In the genomic region with DNA sequence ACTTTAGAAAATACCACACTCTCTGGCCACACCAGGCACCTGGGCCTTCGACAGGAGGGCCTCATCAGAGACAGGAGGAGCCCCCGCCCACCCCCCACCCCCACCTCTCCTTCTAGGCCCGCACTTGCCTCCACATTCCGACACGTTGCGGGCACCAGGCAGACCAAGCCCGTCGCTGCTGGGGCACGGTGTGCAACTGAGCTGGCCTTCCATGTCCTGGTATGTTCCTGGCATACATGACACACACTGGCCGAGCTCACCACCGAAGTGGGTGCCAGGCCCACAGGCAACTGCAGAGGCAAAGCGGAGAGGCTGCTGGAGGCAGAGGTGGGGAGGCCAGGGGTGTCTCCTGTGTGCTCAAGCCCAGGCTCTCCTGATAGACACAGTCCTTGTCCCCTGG, we compare ENCODE assay signal across 22 cellular contexts. TPM values are rescaled to one million over a fixed set of nuclear protein-coding genes. Genes with fewer than 3 reads are reported as not detected.
A peak's percentile ranks its signal among the peaks of the same experiment; 100 is the strongest.
DNase-seq lines count a peak whose midpoint lies in the region; ATAC-seq, FAIRE-seq and TF ChIP-seq lines count a peak whose summit lies in the region.
"Had no signal": no experiment of that assay in that cellular context is flagged by ENCODE, and none has a peak within 500 bp of the region (broad histone marks: within the 10 kb centered on the region; RNA-seq: fewer than 3 reads in every experiment).

No MANE protein-coding gene starts in this region.

- no peak overlapping the region for H2AK5ac ChIP-seq in H1 (ENCODE audit: low read depth, low read length)
- H2AK5ac ChIP-seq in mesendoderm (ENCODE audit: low read length) = no peak overlapping the region
- no peak overlapping the region for H2AK5ac ChIP-seq in neuronal stem cell (ENCODE audit: low read depth, low read length)

- no peak for FAIRE-seq in H1 (lab: Jason Lieb, UNC)
- FAIRE-seq: A204.1, G401.6, GM12891 had no signal

- H3K14ac ChIP-seq in H1 (ENCODE audit: insufficient read length) (no peak overlapping the region), neuronal stem cell (ENCODE audit: low read length) (no peak overlapping the region)

- no peak for ATAC-seq in Right ventricle myocardium superior (ENCODE audit: poor library complexity)
- no peak for ATAC-seq in HG02885 (IDR thresholded peaks at IDR 0.05; ENCODE audit: poor library complexity, unreplicated experiment)
- no peak for ATAC-seq in GM18909 (IDR thresholded peaks at IDR 0.05; ENCODE audit: poor library complexity, unreplicated experiment)

- H3K79me2 ChIP-seq in H1 (ENCODE audit: control insufficient read depth in 1 of 2, insufficient read depth in 2 of 2, low read length in 2 of 2) (no peaks in the 10 kb centered on the region), mesendoderm (ENCODE audit: control insufficient read depth, insufficient read depth, low read length) (no peaks in the 10 kb centered on the region)

- H3K27me3 ChIP-seq in cardiac muscle cell (no peaks in the 10 kb centered on the region), H1 (replicated peaks in 1 of 4; ENCODE audit: control insufficient read depth in 3 of 4, extremely low read depth in 1 of 4, insufficient read depth in 3 of 4, low read length in 3 of 4) (no peaks in the 10 kb centered on the region), mesendoderm (ENCODE audit: insufficient read depth, low read length, poor library complexity) (no peaks in the 10 kb centered on the region), neuronal stem cell (ENCODE audit: control insufficient read depth in 3 of 3, insufficient read depth in 3 of 3, low read depth in 1 of 3, low read length in 3 of 3) (peaks cover 0 to 17% (median 0%) of the 10 kb centered on the region in 3 experiments)
- H3K27me3 ChIP-seq: BE2C, BLaER1 had no signal

- CTCF ChIA-PET in H1 (lab: Charles Lee; ENCODE audit: partially characterized antibody) = interaction anchor here (1.6 to 16.7 kb wide), 2 partner anchors 14 to 18 kb away, joined by 4 to 186 read pairs; no protein-coding TSS in a partner anchor

- H2BK20ac ChIP-seq in H1 (ENCODE audit: low read length) = no peak overlapping the region

- no peaks in the 10 kb centered on the region for H3K36me3 ChIP-seq in cardiac muscle cell
- no peaks in the 10 kb centered on the region for H3K36me3 ChIP-seq in H1 (ENCODE audit: control insufficient read depth in 2 of 4, insufficient read depth in 4 of 4, low read length in 3 of 4)
- H3K36me3 ChIP-seq in mesendoderm (ENCODE audit: control insufficient read depth, insufficient read depth, low read length) = no peaks in the 10 kb centered on the region
- H3K36me3 ChIP-seq in neuronal stem cell (replicated peaks in 1 of 2; ENCODE audit: control insufficient read depth in 2 of 2, insufficient read depth in 2 of 2, low read length in 2 of 2) = peaks cover 0 to 47% of the 10 kb centered on the region in 2 donors
- H3K36me3 ChIP-seq: BLaER1 had no signal

- TF ChIP-seq RAD21 in H1 (IDR thresholded peaks at IDR 0.05 in 1 of 2, conservative IDR thresholded peaks at IDR 0.05 in 1 of 2; ENCODE audit: low read depth in 2 of 2, low read length in 2 of 2) = no peak

- no peaks in the 10 kb centered on the region for H3K23me2 ChIP-seq in H1 (ENCODE audit: low read depth, low read length)

- H3K56ac ChIP-seq in H1 (replicated peaks; ENCODE audit: insufficient read length, low read depth, low read length) (no peak overlapping the region), mesendoderm (ENCODE audit: low read length) (peak overlapping the region; percentile 7)

- H3K4me2 ChIP-seq in H1 (ENCODE audit: insufficient read depth in 1 of 2, low read depth in 2 of 2, low read length in 2 of 2) (no peak overlapping the region), mesendoderm (ENCODE audit: low read length) (no peak overlapping the region), neuronal stem cell (ENCODE audit: insufficient read depth, low read length, poor library complexity, severe bottlenecking) (no peak overlapping the region)

- H3K27ac ChIP-seq in cardiac muscle cell (peak overlapping the region; percentile 94), H1 (ENCODE audit: low read depth, low read length) (no peak overlapping the region), mesendoderm (ENCODE audit: low read depth, low read length) (no peak overlapping the region), neuronal stem cell (replicated peaks; ENCODE audit: low read length) (no peak overlapping the region)
- H3K27ac ChIP-seq: BLaER1 had no signal

- H4K5ac ChIP-seq in H1 (ENCODE audit: insufficient read length, low read depth, low read length) = no peak overlapping the region
- H4K5ac ChIP-seq in mesendoderm (ENCODE audit: low read length) = no peak overlapping the region

- POLR2A ChIA-PET in H1 (lab: Charles Lee; ENCODE audit: partially characterized antibody) = interaction anchor here (0.9 to 1.2 kb wide), 2 partner anchors 12 to 15 kb away, joined by 4 to 5 read pairs; no protein-coding TSS in a partner anchor

- H3K4me3 ChIP-seq in cardiac muscle cell (no peak overlapping the region), H1 (ENCODE audit: extremely low read depth in 1 of 4, insufficient read depth in 2 of 4, low read depth in 3 of 4, low read length in 4 of 4) (no peak overlapping the region), mesendoderm (ENCODE audit: low read length) (no peak overlapping the region), neuronal stem cell (ENCODE audit: low read length in 2 of 2) (no peak overlapping the region)
- H3K4me3 ChIP-seq: BLaER1 had no signal

- H3K23ac ChIP-seq in H1 (ENCODE audit: insufficient read length) = no peak overlapping the region
- H3K23ac ChIP-seq in mesendoderm (ENCODE audit: low read length) = no peak overlapping the region
- H3K23ac ChIP-seq in neuronal stem cell (ENCODE audit: low read depth, low read length, poor library complexity) = no peak overlapping the region

- no peak overlapping the region for H2BK5ac ChIP-seq in H1 (ENCODE audit: low read depth, low read length)
- H2BK5ac ChIP-seq in mesendoderm (ENCODE audit: low read length) = no peak overlapping the region
- no peak overlapping the region for H2BK5ac ChIP-seq in neuronal stem cell (ENCODE audit: low read length)

- no peak for TF ChIP-seq CTCF in cardiac muscle cell (IDR thresholded peaks at IDR 0.05; ENCODE audit: low read depth, low read length)
- no peak for TF ChIP-seq CTCF in H1 (IDR thresholded peaks at IDR 0.05; ENCODE audit: control extremely low read depth in 1 of 3, insufficient read depth in 1 of 3, low read depth in 1 of 3, low read length in 3 of 3)

- H3K4ac ChIP-seq in H1 (replicated peaks; ENCODE audit: insufficient read length, low read depth, low read length) = no peak overlapping the region
- no peak overlapping the region for H3K4ac ChIP-seq in mesendoderm (ENCODE audit: low read depth, low read length)
- H3K4ac ChIP-seq in neuronal stem cell (ENCODE audit: low read length) = no peak overlapping the region

- H4K8ac ChIP-seq in H1 (ENCODE audit: extremely low read depth, insufficient read depth, low read length) = no peak overlapping the region; the same call in 1 of the 2 replicates
- no peak overlapping the region for H4K8ac ChIP-seq in mesendoderm (ENCODE audit: low read depth, low read length)
- no peak overlapping the region for H4K8ac ChIP-seq in neuronal stem cell (ENCODE audit: low read depth, low read length)

- no peak for TF ChIP-seq EP300 in H1 (IDR thresholded peaks at IDR 0.05; ENCODE audit: borderline replicate concordance in 1 of 2, low read depth in 2 of 2, low read length in 2 of 2)

- no peak for TF ChIP-seq POLR2A in H1 (IDR thresholded peaks at IDR 0.05; ENCODE audit: control extremely low read depth in 1 of 2, low read depth in 2 of 2, low read length in 2 of 2)

- H2BK120ac ChIP-seq in H1 (replicated peaks; ENCODE audit: low read depth, low read length) (no peak overlapping the region), mesendoderm (ENCODE audit: low read depth, low read length) (no peak overlapping the region), neuronal stem cell (ENCODE audit: low read depth, low read length) (no peak overlapping the region)

- H2BK12ac ChIP-seq in H1 (ENCODE audit: low read depth, low read length) (0 out of 2 replicates have a peak overlapping the region, but pooled peaks have one; percentile 17), neuronal stem cell (ENCODE audit: low read length) (no peak overlapping the region)

- H2AFZ ChIP-seq in H1 (ENCODE audit: low read length) (no peak overlapping the region), neuronal stem cell (ENCODE audit: low read length) (no peak overlapping the region)

- H3K79me1 ChIP-seq in H1 (ENCODE audit: low read depth, low read length) (no peaks in the 10 kb centered on the region), mesendoderm (ENCODE audit: low read length) (no peaks in the 10 kb centered on the region), neuronal stem cell (ENCODE audit: low read depth, low read length) (peaks cover 2% of the 10 kb centered on the region)

- peaks cover 24% of the 10 kb centered on the region for H3K4me1 ChIP-seq in cardiac muscle cell (ENCODE audit: low read depth)
- H3K4me1 ChIP-seq in H1 (replicated peaks in 1 of 4; ENCODE audit: control insufficient read depth in 3 of 4, insufficient read depth in 4 of 4, low read length in 3 of 4) = peaks cover 0 to 20% (median 10%) of the 10 kb centered on the region in 4 experiments; a peak in 5 of 7 replicates
- H3K4me1 ChIP-seq in mesendoderm (ENCODE audit: control insufficient read depth, low read depth, low read length) = no peaks in the 10 kb centered on the region
- H3K4me1 ChIP-seq in neuronal stem cell (ENCODE audit: control insufficient read depth in 2 of 2, insufficient read depth in 1 of 2, low read depth in 1 of 2, low read length in 2 of 2) = peaks cover 4 to 5% of the 10 kb centered on the region in 2 donors
- H3K4me1 ChIP-seq: BE2C had no signal

- DNase-seq in cardiac muscle cell (ENCODE audit: low read depth in 1 of 2, low spot score in 1 of 2) (no peak), Right ventricle myocardium superior (no peak), H1 (ENCODE audit: low read depth in 1 of 2, low spot score in 2 of 2) (no peak), mesendoderm (no peak), neuronal stem cell (ENCODE audit: low spot score) (no peak), NCI-H774 (lab: John Stamatoyannopoulos, UW) (no peak)
- DNase-seq: 8988T; ACHN; BE2C; C1 segment of cervical spinal cord; CD4-positive, alpha-beta memory T cell; CD4-positive, CD25-positive, alpha-beta regulatory T cell; CD8-positive, alpha-beta memory T cell; COR-L47; DMS79 treated with DMSO at 0.1 percent for 48 hours; GF-D8 had no signal

- intact Hi-C loops in Right ventricle myocardium superior (cut with DNase I) = no loop called here

- H3K9ac ChIP-seq in H1 (replicated peaks in 1 of 4; ENCODE audit: extremely low read depth in 1 of 4, low read depth in 3 of 4, low read length in 3 of 4) (no peak overlapping the region), mesendoderm (ENCODE audit: low read length) (no peak overlapping the region), neuronal stem cell (ENCODE audit: low read depth, low read length, poor library complexity) (peak overlapping the region; percentile 88)

- 90% methylated on average over 12 of the region's 12 CpGs; no CpG with 5 or more reads in 1 of the 2 experiments for WGBS in H1 (ENCODE audit: extremely low coverage in 1 of 2, insufficient coverage in 1 of 2, insufficient read length in 1 of 2, insufficient replicate concordance in 2 of 2, low coverage in 1 of 2, low lambda C conversion rate in 2 of 2, missing lambda C conversion rate in 1 of 2), 2 experiments
- no CpG with 5 or more reads among the region's 12 CpGs for WGBS in mesendoderm (ENCODE audit: extremely low coverage, insufficient coverage, low lambda C conversion rate)
- no CpG with 5 or more reads among the region's 12 CpGs for WGBS in neuronal stem cell (ENCODE audit: extremely low coverage in 2 of 2, insufficient read length in 2 of 2, insufficient replicate concordance in 1 of 2), 2 donors

- H2BK15ac ChIP-seq in H1 (ENCODE audit: low read length) = no peak overlapping the region
- no peak overlapping the region for H2BK15ac ChIP-seq in mesendoderm (replicated peaks; ENCODE audit: low read depth)
- H2BK15ac ChIP-seq in neuronal stem cell (ENCODE audit: low read length) = no peak overlapping the region

- H4K91ac ChIP-seq in H1 (replicated peaks; ENCODE audit: insufficient read length, low read length) = no peak overlapping the region
- no peak overlapping the region for H4K91ac ChIP-seq in neuronal stem cell (ENCODE audit: low read depth, low read length, poor library complexity)

- peaks cover 0 to 2% of the 10 kb centered on the region in 2 experiments for H4K20me1 ChIP-seq in H1 (replicated peaks in 1 of 2; ENCODE audit: control insufficient read depth in 1 of 2, insufficient read depth in 2 of 2, low read length in 2 of 2)
- H4K20me1 ChIP-seq: BLaER1 had no signal

- no peak overlapping the region for H3K18ac ChIP-seq in H1 (ENCODE audit: extremely low read depth, low read length)
- H3K18ac ChIP-seq in mesendoderm (ENCODE audit: low read length) = no peak overlapping the region
- peak overlapping the region; percentile 17 for H3K18ac ChIP-seq in neuronal stem cell (ENCODE audit: low read length)

- H3K9me3 ChIP-seq in cardiac muscle cell (ENCODE audit: low read depth) (no peaks in the 10 kb centered on the region), H1 (ENCODE audit: insufficient read depth in 2 of 2, low read depth in 1 of 2, low read length in 1 of 2) (no peaks in the 10 kb centered on the region), neuronal stem cell (replicated peaks in 1 of 2; ENCODE audit: control insufficient read depth in 2 of 2, insufficient read depth in 1 of 2, low read depth in 1 of 2, low read length in 2 of 2) (peaks cover 0 to 4% of the 10 kb centered on the region in 2 donors)
- H3K9me3 ChIP-seq: BE2C, BLaER1 had no signal

RNA-seq across cellular contexts. Expression of a gene that starts 27.0 kb away (rescaled TPM):
- total RNA-seq in cardiac muscle cell (52.9 and 62.7 TPM in 2 replicates), Right ventricle myocardium superior (11.1 TPM)
- polyA plus RNA-seq in cardiac muscle cell (45.9 and 58.6 TPM in 2 replicates), H1 (2011; rRNA removed) (101 and 152 TPM in 2 replicates)
- 124 and 125 TPM in 2 replicates for total RNA-seq in H1 (2021; fragmentation: NEBNext Ultra II Directional; extraction: Animal tissue kit (Norgen Biotek cat#: 25700))
- 63.8 TPM for polyA plus RNA-seq in H1 (2011; cell fraction: cytosol; rRNA removed)
- polyA plus RNA-seq in H1 (2011; cell fraction: nucleus; rRNA removed) = 119 TPM
- polyA plus RNA-seq in H1 (2012, experiment 1 of 2) = 78.9 to 105 TPM (median 98.6 TPM) in 4 replicates
- polyA plus RNA-seq in H1 (2012, experiment 2 of 2) = 117 TPM
- polyA plus RNA-seq in H1 (2013, experiment 1 of 2) = 71.1 TPM
- polyA plus RNA-seq in H1 (2013, experiment 2 of 2) = 74.2 TPM
- 50.6 and 56.1 TPM in 2 replicates for polyA minus RNA-seq in H1 (2011; rRNA and poly(A)+ RNA removed)
- 63.1 TPM for polyA minus RNA-seq in H1 (2011; cell fraction: cytosol; rRNA and poly(A)+ RNA removed)
- 34.2 TPM for polyA minus RNA-seq in H1 (2011; cell fraction: nucleus; rRNA and poly(A)+ RNA removed)
- 58.0 TPM for polyA plus RNA-seq in mesendoderm (2013, experiment 1 of 2)
- polyA plus RNA-seq in mesendoderm (2013, experiment 2 of 2) = 56.8 TPM
- 35.3 TPM for polyA plus RNA-seq in neuronal stem cell (2013, experiment 1 of 2)
- polyA plus RNA-seq in neuronal stem cell (2013, experiment 2 of 2) = 37.1 TPM
